Comparison of ENCODE assay signal across 1 cellular context in genomic region chr19:49676690-49677231, GRCh38.
A peak's percentile ranks its signal among the peaks of the same experiment; 100 is the strongest.
TF ChIP-seq lines count a peak whose summit lies in the region.

No MANE protein-coding gene starts in this region.

TF ChIP-seq in HepG2, 621 proteins besides CTCF, POLR2A, EP300 and RAD21 (continued from another document):
- TF ChIP-seq GMEB1 (CRISPR knock-in tag; IDR thresholded peaks at IDR 0.05; ENCODE audit: borderline replicate concordance): peak; percentile 50; the same call in 1 of the 2 replicates
- no peak for TF ChIP-seq KMT2A (CRISPR knock-in tag; IDR thresholded peaks at IDR 0.05)
- no peak for TF ChIP-seq KDM4B (CRISPR knock-in tag; IDR thresholded peaks at IDR 0.05)
- peak; percentile 40 for TF ChIP-seq PAXIP1 (CRISPR knock-in tag; conservative IDR thresholded peaks at IDR 0.05)
- no peak for TF ChIP-seq NBN (conservative IDR thresholded peaks at IDR 0.05)
- TF ChIP-seq DR1 (CRISPR knock-in tag; IDR thresholded peaks at IDR 0.05): peak; percentile 99
- TF ChIP-seq AFF4 (CRISPR knock-in tag; IDR thresholded peaks at IDR 0.05): no peak
- no peak for TF ChIP-seq ZBTB3 (CRISPR knock-in tag; IDR thresholded peaks at IDR 0.05; ENCODE audit: borderline replicate concordance, low read depth)
- 0 out of 2 replicates have a peak, but pooled peaks have one; percentile 25 for TF ChIP-seq TFAP4 (IDR thresholded peaks at IDR 0.05; ENCODE audit: borderline replicate concordance, low read depth)
- 0 out of 2 replicates have a peak, but pooled peaks have one; percentile 13 for TF ChIP-seq KMT2B (CRISPR knock-in tag; IDR thresholded peaks at IDR 0.05)
- TF ChIP-seq ATF1 (CRISPR knock-in tag; IDR thresholded peaks at IDR 0.05): peak; percentile 95
- no peak for TF ChIP-seq ARNT (IDR thresholded peaks at IDR 0.05)
- peak; percentile 4; the same call in 1 of the 2 replicates for TF ChIP-seq GABPB1 (CRISPR knock-in tag; IDR thresholded peaks at IDR 0.05)
- TF ChIP-seq SRSF9 (IDR thresholded peaks at IDR 0.05; ENCODE audit: borderline replicate concordance, insufficient read depth, low read depth, low read length, poor library complexity, severe bottlenecking): no peak
- TF ChIP-seq NR2F1 (CRISPR knock-in tag; IDR thresholded peaks at IDR 0.05): no peak
- no peak for TF ChIP-seq EHMT2 (IDR thresholded peaks at IDR 0.05; ENCODE audit: borderline replicate concordance, low read depth, low read length)
- TF ChIP-seq E2F1 (CRISPR knock-in tag; IDR thresholded peaks at IDR 0.05): peak; percentile 75; the same call in 1 of the 2 replicates
- TF ChIP-seq SP1 (IDR thresholded peaks at IDR 0.05): peak; percentile 30
- TF ChIP-seq SP1 (CRISPR knock-in tag; IDR thresholded peaks at IDR 0.05): peak; percentile 65
- TF ChIP-seq SKI (IDR thresholded peaks at IDR 0.05; ENCODE audit: partially characterized antibody): no peak
- TF ChIP-seq FOXA3 (CRISPR knock-in tag; IDR thresholded peaks at IDR 0.05): 0 out of 2 replicates have a peak, but pooled peaks have one; percentile 6
- TF ChIP-seq CREM (IDR thresholded peaks at IDR 0.05): peak; percentile 87
- no peak for TF ChIP-seq CREM (CRISPR knock-in tag; IDR thresholded peaks at IDR 0.05)
- TF ChIP-seq ZBTB10 (CRISPR knock-in tag; IDR thresholded peaks at IDR 0.05; ENCODE audit: borderline replicate concordance): no peak
- TF ChIP-seq CREB1 (IDR thresholded peaks at IDR 0.05): peak; percentile 95
- TF ChIP-seq CREB1 (CRISPR knock-in tag; IDR thresholded peaks at IDR 0.05): peak; percentile 98
- TF ChIP-seq ZNF143 (CRISPR knock-in tag; IDR thresholded peaks at IDR 0.05): peak; percentile 67
- TF ChIP-seq RFX5 (IDR thresholded peaks at IDR 0.05; ENCODE audit: low read depth, low read length): peak; percentile 62; the same call in 1 of the 2 replicates
- TF ChIP-seq ZNF282 (IDR thresholded peaks at IDR 0.05; ENCODE audit: partially characterized antibody): no peak
- TF ChIP-seq DZIP1 (CRISPR knock-in tag; IDR thresholded peaks at IDR 0.05): no peak
- TF ChIP-seq E2F5 (CRISPR knock-in tag; conservative IDR thresholded peaks at IDR 0.05): no peak
TF ChIP-seq in HepG2: peak in this region for 44.
